Comparison of ENCODE assay signal across 8 cellular contexts in the genomic region with DNA sequence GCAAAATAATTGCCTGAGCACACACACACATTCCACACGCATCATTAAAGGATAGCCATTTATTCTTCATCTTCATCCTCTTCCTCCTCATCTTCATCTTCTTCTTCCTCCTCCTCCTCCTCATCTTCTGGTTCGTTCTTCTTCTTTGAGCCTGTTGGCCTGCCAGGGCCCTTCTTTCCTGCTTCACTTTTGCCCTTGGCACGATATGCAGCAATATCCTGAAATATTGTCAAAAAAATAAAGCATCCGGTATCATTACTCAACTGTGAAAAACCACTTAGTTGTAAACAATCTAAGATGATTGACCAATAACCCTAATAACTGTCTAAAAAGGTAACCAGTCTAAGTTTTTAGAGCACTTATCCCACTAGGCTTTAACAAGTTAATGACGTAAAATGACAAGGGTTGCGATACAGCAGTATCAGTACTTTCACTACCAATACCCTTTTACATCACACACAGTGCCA. TPM values are rescaled to one million over a fixed set of nuclear protein-coding genes. Genes with fewer than 3 reads are reported as not detected.
DNase-seq lines count a peak whose midpoint lies in the region; ATAC-seq and TF ChIP-seq lines count a peak whose summit lies in the region.

No MANE protein-coding gene starts in this region.

- H3K9me3 Mint-ChIP-seq in activated naive CD8-positive, alpha-beta T cell treated with anti-CD3 and anti-CD28 coated beads for 36 hours, result no peaks in the 10 kb centered on the region
- no peaks in the 10 kb centered on the region for H3K9me3 Mint-ChIP-seq in stimulated activated naive B cell treated with anti-CD40 and anti-IgM and Interleukin-4, amounts not matched to agents 10 μg/mL and 1 μg/mL and 100 μg/mL, for 72 hours

- no peaks in the 10 kb centered on the region for H3K79me1 ChIP-seq in mesenchymal stem cell (replicated peaks; ENCODE audit: low read length, poor library complexity, severe bottlenecking)

- H3K36me3 ChIP-seq in HEK293 (ENCODE audit: control insufficient read depth in 2 of 2, insufficient read depth in 1 of 2, low read length in 2 of 2) (peaks cover 33 to 55% of the 10 kb centered on the region in 2 experiments), mesenchymal stem cell (ENCODE audit: control insufficient read depth in 1 of 2, insufficient read depth in 2 of 2, low read depth in 1 of 2, low read length in 2 of 2) (peaks cover 5 to 41% of the 10 kb centered on the region in 2 experiments)

- H2BK15ac ChIP-seq in mesenchymal stem cell (ENCODE audit: low read depth, poor library complexity, severe bottlenecking), result no peak overlapping the region

- no peak for ATAC-seq in stimulated activated naive B cell treated with anti-CD40 and anti-IgM and Interleukin-4, amounts not matched to agents 10 μg/mL and 1 μg/mL and 100 μg/mL, for 72 hours (replicated peaks)
- ATAC-seq in HG02610 (IDR thresholded peaks at IDR 0.05; ENCODE audit: unreplicated experiment), result no peak

- peaks cover 12% of the 10 kb centered on the region for H3K4me1 ChIP-seq in HEK293 (ENCODE audit: control insufficient read depth, insufficient read depth, low read length)
- H3K4me1 ChIP-seq in mesenchymal stem cell (ENCODE audit: control insufficient read depth, insufficient read depth, low read depth, low read length), result no peaks in the 10 kb centered on the region

- peak; percentile 76 to 87 for DNase-seq in AML-193 (lab: John Stamatoyannopoulos, UW)
- no peak for DNase-seq in activated naive CD8-positive, alpha-beta T cell treated with anti-CD3 and anti-CD28 coated beads for 36 hours
- DNase-seq in mesenchymal stem cell, result peak; percentile 48
- no peak for DNase-seq in stimulated activated naive B cell treated with anti-CD40 and anti-IgM and Interleukin-4, amounts not matched to agents 10 μg/mL and 1 μg/mL and 100 μg/mL, for 72 hours
- no peak for DNase-seq in iPS-NIHi11 (ENCODE audit: low spot score)
- DNase-seq in A172 (ENCODE audit: low spot score), result no peak

- H3K4me3 ChIP-seq in HEK293 (ENCODE audit: low read depth, low read length) (peak overlapping the region; percentile 99), mesenchymal stem cell (ENCODE audit: insufficient read depth in 1 of 2, low read depth in 1 of 2, low read length in 2 of 2) (peak overlapping the region in 1 of 2 experiments; percentile 97)

- no peak overlapping the region for H2BK12ac ChIP-seq in mesenchymal stem cell (ENCODE audit: low read length in 2 of 2)

- H4K91ac ChIP-seq in mesenchymal stem cell (ENCODE audit: low read length), result no peak overlapping the region

- H3K23ac ChIP-seq in mesenchymal stem cell (ENCODE audit: low read length in 2 of 2), result no peak overlapping the region

- H3K27me3 Mint-ChIP-seq in activated naive CD8-positive, alpha-beta T cell treated with anti-CD3 and anti-CD28 coated beads for 36 hours, result peaks cover 22% of the 10 kb centered on the region
- H3K27me3 Mint-ChIP-seq in stimulated activated naive B cell treated with anti-CD40 and anti-IgM and Interleukin-4, amounts not matched to agents 10 μg/mL and 1 μg/mL and 100 μg/mL, for 72 hours, result peaks cover 0 to 6% of the 10 kb centered on the region in 2 donors

- H3K4me3 Mint-ChIP-seq in activated naive CD8-positive, alpha-beta T cell treated with anti-CD3 and anti-CD28 coated beads for 36 hours, result peak overlapping the region; percentile 98
- H3K4me3 Mint-ChIP-seq in stimulated activated naive B cell treated with anti-CD40 and anti-IgM and Interleukin-4, amounts not matched to agents 10 μg/mL and 1 μg/mL and 100 μg/mL, for 72 hours, result no peak overlapping the region

- POLR2A ChIA-PET in HEK293 (lab: Yijun Ruan, JAX), result interaction anchor here (4.2 kb wide), 1 partner anchor 38 kb away, joined by 38 read pairs; a partner anchor contains a TSS

- no peak overlapping the region for H3K14ac ChIP-seq in mesenchymal stem cell (ENCODE audit: low read length in 2 of 2)

- no peak overlapping the region for H3K27ac ChIP-seq in HEK293 (ENCODE audit: extremely low read depth, low read depth, low read length)
- no peak overlapping the region for H3K27ac ChIP-seq in mesenchymal stem cell (ENCODE audit: low read length, poor library complexity, severe bottlenecking)

- H3K27me3 ChIP-seq in mesenchymal stem cell (ENCODE audit: control insufficient read depth in 1 of 2, insufficient read depth in 1 of 2, low read length in 2 of 2), result no peaks in the 10 kb centered on the region

- peak overlapping the region; percentile 100 for H3K9ac ChIP-seq in mesenchymal stem cell (ENCODE audit: low read length)

- H4K8ac ChIP-seq in mesenchymal stem cell (ENCODE audit: low read length), result no peak overlapping the region

- CTCF ChIA-PET in HEK293 (lab: Yijun Ruan, JAX), result interaction anchor here (1.1 kb wide), 1 partner anchor 162 kb away, joined by 3 read pairs; no protein-coding TSS in a partner anchor

- H2BK120ac ChIP-seq in mesenchymal stem cell (ENCODE audit: low read depth, low read length), result no peak overlapping the region

- no peaks in the 10 kb centered on the region for H3K9me3 ChIP-seq in HEK293 (ENCODE audit: control insufficient read depth, insufficient read depth, low read depth, low read length)
- H3K9me3 ChIP-seq in mesenchymal stem cell (ENCODE audit: control insufficient read depth, low read length), result no peaks in the 10 kb centered on the region

- H3K27ac Mint-ChIP-seq in activated naive CD8-positive, alpha-beta T cell treated with anti-CD3 and anti-CD28 coated beads for 36 hours, result peak overlapping the region; percentile 60
- H3K27ac Mint-ChIP-seq in stimulated activated naive B cell treated with anti-CD40 and anti-IgM and Interleukin-4, amounts not matched to agents 10 μg/mL and 1 μg/mL and 100 μg/mL, for 72 hours, result no peak overlapping the region

- no peak for TF ChIP-seq CTCF in HEK293 (tag by site-specific recombination; IDR thresholded peaks at IDR 0.05)

- no peak overlapping the region for H2AK5ac ChIP-seq in mesenchymal stem cell (ENCODE audit: low read length, severe bottlenecking)

- no peak overlapping the region for H2BK5ac ChIP-seq in mesenchymal stem cell (ENCODE audit: low read depth, low read length, poor library complexity, severe bottlenecking)

- peaks cover 14% of the 10 kb centered on the region for H3K4me1 Mint-ChIP-seq in activated naive CD8-positive, alpha-beta T cell treated with anti-CD3 and anti-CD28 coated beads for 36 hours
- peaks cover 15 to 20% of the 10 kb centered on the region in 2 donors for H3K4me1 Mint-ChIP-seq in stimulated activated naive B cell treated with anti-CD40 and anti-IgM and Interleukin-4, amounts not matched to agents 10 μg/mL and 1 μg/mL and 100 μg/mL, for 72 hours

- peaks cover 35% of the 10 kb centered on the region for H3K36me3 Mint-ChIP-seq in activated naive CD8-positive, alpha-beta T cell treated with anti-CD3 and anti-CD28 coated beads for 36 hours
- peaks cover 9 to 14% of the 10 kb centered on the region in 2 donors for H3K36me3 Mint-ChIP-seq in stimulated activated naive B cell treated with anti-CD40 and anti-IgM and Interleukin-4, amounts not matched to agents 10 μg/mL and 1 μg/mL and 100 μg/mL, for 72 hours

- no peak overlapping the region for H3K4ac ChIP-seq in mesenchymal stem cell (ENCODE audit: low read depth in 1 of 2, low read length in 2 of 2)

- no peak overlapping the region for H3K18ac ChIP-seq in mesenchymal stem cell (ENCODE audit: low read depth in 1 of 2, low read length in 2 of 2)

- H3K4me2 ChIP-seq in mesenchymal stem cell (ENCODE audit: low read length, poor library complexity, severe bottlenecking), result no peak overlapping the region

- no peak overlapping the region for H2AFZ ChIP-seq in mesenchymal stem cell (ENCODE audit: low read depth, low read length)

- 71% methylated on average over 6 of the region's 6 CpGs for WGBS in mesenchymal stem cell

TF ChIP-seq in HEK293, 187 proteins besides CTCF, POLR2A, EP300 and RAD21 (continues in another document):
- TF ChIP-seq ZNF629 (tag by site-specific recombination; IDR thresholded peaks at IDR 0.05), result peak; percentile 38; the same call in 1 of the 2 replicates
- TF ChIP-seq, protein P1, sequence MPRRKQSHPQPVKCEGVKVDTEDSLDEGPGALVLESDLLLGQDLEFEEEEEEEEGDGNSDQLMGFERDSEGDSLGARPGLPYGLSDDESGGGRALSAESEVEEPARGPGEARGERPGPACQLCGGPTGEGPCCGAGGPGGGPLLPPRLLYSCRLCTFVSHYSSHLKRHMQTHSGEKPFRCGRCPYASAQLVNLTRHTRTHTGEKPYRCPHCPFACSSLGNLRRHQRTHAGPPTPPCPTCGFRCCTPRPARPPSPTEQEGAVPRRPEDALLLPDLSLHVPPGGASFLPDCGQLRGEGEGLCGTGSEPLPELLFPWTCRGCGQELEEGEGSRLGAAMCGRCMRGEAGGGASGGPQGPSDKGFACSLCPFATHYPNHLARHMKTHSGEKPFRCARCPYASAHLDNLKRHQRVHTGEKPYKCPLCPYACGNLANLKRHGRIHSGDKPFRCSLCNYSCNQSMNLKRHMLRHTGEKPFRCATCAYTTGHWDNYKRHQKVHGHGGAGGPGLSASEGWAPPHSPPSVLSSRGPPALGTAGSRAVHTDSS (tag by site-specific recombination; IDR thresholded peaks at IDR 0.05), result peak; percentile 100
- peak; percentile 28; the same call in 1 of the 2 replicates for TF ChIP-seq ZNF366 (tag by site-specific recombination; conservative IDR thresholded peaks at IDR 0.05)
- TF ChIP-seq ZNF610 (tag by site-specific recombination; IDR thresholded peaks at IDR 0.05; ENCODE audit: borderline replicate concordance), result no peak

RNA-seq across cellular contexts. Expression of a gene that starts 2.1 kb away (rescaled TPM):
- 100 to 1,000 TPM; 516 to 518 TPM for total RNA-seq in activated naive CD8-positive, alpha-beta T cell treated with anti-CD3 and anti-CD28 coated beads for 36 hours
- 27.3 TPM for polyA plus RNA-seq in mesenchymal stem cell (2013, experiment 1 of 2)
- 28.6 TPM for polyA plus RNA-seq in mesenchymal stem cell (2013, experiment 2 of 2)
- 259 and 290 TPM in 2 replicates for total RNA-seq in A172 (2014; rRNA removed; shearing (Covaris generic))

RNA-seq across cellular contexts. Expression of a gene that starts 38.7 kb away (rescaled TPM):
- total RNA-seq in activated naive CD8-positive, alpha-beta T cell treated with anti-CD3 and anti-CD28 coated beads for 36 hours, result 10 to 100 TPM; 24.6 to 25.0 TPM
- 8.2 TPM for polyA plus RNA-seq in mesenchymal stem cell (2013, experiment 1 of 2)
- polyA plus RNA-seq in mesenchymal stem cell (2013, experiment 2 of 2), result 9.6 TPM
- total RNA-seq in A172 (2014; rRNA removed; shearing (Covaris generic)), result 69.5 and 80.4 TPM in 2 replicates

Comparison
In these comparisons a context has a peak if more than half of its experiments do, and no peak if none do; other contexts are left out.
1. DNase-seq: peak in AML-193 (2 of 2) and mesenchymal stem cell (single experiment); none in activated naive CD8-positive, alpha-beta T cell treated with anti-CD3 and anti-CD28 coated beads for 36 hours (single experiment), stimulated activated naive B cell treated with anti-CD40 and anti-IgM and Interleukin-4, amounts not matched to agents 10 μg/mL and 1 μg/mL and 100 μg/mL, for 72 hours (single experiment), iPS-NIHi11 (single experiment) and A172 (single experiment).